ENCODE assay signal across 18 cellular contexts in the genomic region with DNA sequence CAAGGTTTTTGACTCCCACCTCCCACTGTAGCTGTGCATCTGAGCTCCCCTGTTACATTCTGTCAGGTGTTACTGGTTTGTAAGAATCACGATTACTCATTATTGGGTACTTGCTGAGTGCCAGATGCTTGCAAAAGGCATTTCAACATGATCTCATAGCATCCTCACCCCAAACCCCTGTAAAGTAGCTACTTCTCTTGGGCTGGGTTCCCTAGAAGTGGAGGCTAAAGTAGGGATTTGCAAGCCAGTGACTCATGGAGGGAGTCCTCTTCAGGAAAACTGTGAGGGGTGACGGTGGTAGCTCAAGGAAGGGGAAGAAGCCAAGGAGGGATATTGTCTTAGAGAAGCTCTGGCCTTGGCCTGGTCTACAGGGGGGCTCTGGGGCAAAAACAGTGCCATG.
A peak's percentile ranks its signal among the peaks of the same experiment; 100 is the strongest.
DNase-seq lines count a peak whose midpoint lies in the region; ATAC-seq and TF ChIP-seq lines count a peak whose summit lies in the region.
"Had no signal": no experiment of that assay in that cellular context is flagged by ENCODE, and none has a peak within 500 bp of the region (broad histone marks: within the 10 kb centered on the region; RNA-seq: fewer than 3 reads in every experiment).

No MANE protein-coding gene starts in this region.

- no peak overlapping the region for H2BK5ac ChIP-seq in IMR-90 (ENCODE audit: low read depth, low read length, poor library complexity, severe bottlenecking)

- no peaks in the 10 kb centered on the region for H3K36me3 ChIP-seq in IMR-90 (ENCODE audit: control insufficient read depth, insufficient read depth, low read length)
- no peaks in the 10 kb centered on the region for H3K36me3 ChIP-seq in naive thymus-derived CD4-positive, alpha-beta T cell (ENCODE audit: control insufficient read depth in 2 of 3, insufficient read depth in 3 of 3, low read length in 3 of 3)
- H3K36me3 ChIP-seq: esophagus muscularis mucosa had no signal

- H2AK5ac ChIP-seq in IMR-90 (ENCODE audit: low read depth, low read length), result no peak overlapping the region

- no CpG with 5 or more reads among the region's 2 CpGs for WGBS in IMR-90 (ENCODE audit: extremely low coverage in 2 of 2, insufficient read length in 1 of 2), 2 experiments

- H3K27ac ChIP-seq in IMR-90 (ENCODE audit: insufficient read depth, low read length) (no peak overlapping the region), dorsolateral prefrontal cortex (peak overlapping the region in 2 of 59 donors; percentile 0 to 18)
- no peak overlapping the region for H3K27ac ChIP-seq in naive thymus-derived CD4-positive, alpha-beta T cell (ENCODE audit: low read depth, low read length)
- H3K27ac ChIP-seq: body of pancreas, RWPE1 had no signal

- H3K9me3 Mint-ChIP-seq in endothelial cell (ENCODE audit: unreplicated experiment), result no peaks in the 10 kb centered on the region
- no peaks in the 10 kb centered on the region for H3K9me3 Mint-ChIP-seq in naive thymus-derived CD4-positive, alpha-beta T cell
- H3K9me3 Mint-ChIP-seq: H9 had no signal

- TF ChIP-seq POLR2A in IMR-90 (IDR thresholded peaks at IDR 0.05; ENCODE audit: low read depth, low read length), result no peak

- in situ Hi-C loops in IMR-90 (cut with MboI; ENCODE audit: low sequenced_read_pairs), result no loop called here

- no peak overlapping the region for H3K4me3 Mint-ChIP-seq in endothelial cell (ENCODE audit: unreplicated experiment)
- peak overlapping the region in 3 of 10 donors; percentile 13 to 67 (median 16) for H3K4me3 Mint-ChIP-seq in naive thymus-derived CD4-positive, alpha-beta T cell
- H3K4me3 Mint-ChIP-seq: H9 had no signal

- ATAC-seq in IMR-90 (ENCODE audit: low read depth) (0 out of 2 replicates have a peak, but pooled peaks have one; percentile 12), HG03378 (IDR thresholded peaks at IDR 0.05; ENCODE audit: unreplicated experiment) (no peak)
- no peak for ATAC-seq in naive thymus-derived CD4-positive, alpha-beta T cell

- CTCF ChIA-PET in IMR-90 (lab: Yijun Ruan, JAX), result interaction anchor here (1.2 kb wide), 1 partner anchor 12 kb away, joined by 3 read pairs; no protein-coding TSS in a partner anchor
- CTCF ChIA-PET in naive thymus-derived CD4-positive, alpha-beta T cell (lab: Charles Lee), result no interaction called here

- H3K27me3 ChIP-seq in IMR-90 (ENCODE audit: control insufficient read depth, insufficient read depth, low read length) (peaks cover 41% of the 10 kb centered on the region), dorsolateral prefrontal cortex (no peaks in the 10 kb centered on the region)
- no peaks in the 10 kb centered on the region for H3K27me3 ChIP-seq in naive thymus-derived CD4-positive, alpha-beta T cell (ENCODE audit: control insufficient read depth in 2 of 2, insufficient read depth in 2 of 2, low read length in 2 of 2)
- H3K27me3 ChIP-seq: body of pancreas, esophagus muscularis mucosa had no signal

- H3K4me3 ChIP-seq in AG10803 (ENCODE audit: low read length) (no peak overlapping the region), IMR-90 (ENCODE audit: insufficient read depth, low read depth, low read length) (no peak overlapping the region), dorsolateral prefrontal cortex (no peak overlapping the region)
- H3K4me3 ChIP-seq in naive thymus-derived CD4-positive, alpha-beta T cell (ENCODE audit: low read length), result no peak overlapping the region
- H3K4me3 ChIP-seq: body of pancreas, esophagus muscularis mucosa, mucosa of descending colon had no signal

- no peak overlapping the region for H2AFZ ChIP-seq in IMR-90 (replicated peaks; ENCODE audit: low read length, poor library complexity)

- H3K56ac ChIP-seq in IMR-90 (ENCODE audit: extremely low read depth, insufficient read depth, low read length), result no peak overlapping the region

- H4K91ac ChIP-seq in IMR-90 (ENCODE audit: insufficient read depth, low read depth, low read length), result no peak overlapping the region

- H2BK20ac ChIP-seq in IMR-90 (ENCODE audit: low read depth, low read length), result no peak overlapping the region

- no peak overlapping the region for H3K23ac ChIP-seq in IMR-90 (ENCODE audit: low read depth, low read length)

- no TSS peak for BruUV-seq in IMR-90 (replicated peaks; lab: Mats Ljungman, UMichigan)

- H4K8ac ChIP-seq in IMR-90 (ENCODE audit: low read depth in 2 of 2, low read length in 2 of 2), result no peak overlapping the region

- peak overlapping the region; percentile 52 for H3K27ac Mint-ChIP-seq in endothelial cell (ENCODE audit: unreplicated experiment)
- peak overlapping the region in 7 of 9 donors; percentile 21 to 89 (median 68) for H3K27ac Mint-ChIP-seq in naive thymus-derived CD4-positive, alpha-beta T cell
- H3K27ac Mint-ChIP-seq: H9 had no signal

- H3K9me1 ChIP-seq in IMR-90 (ENCODE audit: insufficient read depth, low read length), result no peaks in the 10 kb centered on the region

- no peak overlapping the region for H2BK120ac ChIP-seq in IMR-90 (ENCODE audit: low read depth, low read length)

- no peak overlapping the region for H3K14ac ChIP-seq in IMR-90 (replicated peaks; ENCODE audit: low read depth, low read length)

- H3K79me1 ChIP-seq in IMR-90 (ENCODE audit: low read depth in 1 of 2, low read length in 2 of 2), result no peaks in the 10 kb centered on the region

- POLR2A ChIA-PET in IMR-90 (lab: Charles Lee; ENCODE audit: unreplicated experiment), result no interaction called here
- POLR2A ChIA-PET in naive thymus-derived CD4-positive, alpha-beta T cell (lab: Charles Lee), result no interaction called here

- peaks cover 2% of the 10 kb centered on the region; the same call in 1 of the 2 replicates for H3K4me1 ChIP-seq in IMR-90 (ENCODE audit: control insufficient read depth, insufficient read depth, low read length)
- peaks cover 0 to 6% of the 10 kb centered on the region in 2 donors for H3K4me1 ChIP-seq in naive thymus-derived CD4-positive, alpha-beta T cell (ENCODE audit: control insufficient read depth in 2 of 2, insufficient read depth in 2 of 2, low read length in 2 of 2)
- H3K4me1 ChIP-seq: body of pancreas had no signal

- peaks cover 9% of the 10 kb centered on the region for H3K36me3 Mint-ChIP-seq in endothelial cell (ENCODE audit: low read depth, unreplicated experiment)
- H3K36me3 Mint-ChIP-seq in naive thymus-derived CD4-positive, alpha-beta T cell, result no peaks in the 10 kb centered on the region

- dilution Hi-C loops in IMR-90 (cut with HindIII; ENCODE audit: low sequenced_read_pairs, unreplicated experiment), result no loop called here

- no peaks in the 10 kb centered on the region for H4K20me1 ChIP-seq in IMR-90 (ENCODE audit: insufficient read depth, low read length)

- intact Hi-C loops in IMR-90 (cut with micrococcal nuclease) (loop anchor here (10.0 kb wide), 1 partner anchor 55 kb away; no protein-coding TSS in a partner anchor), dorsolateral prefrontal cortex (cut with DNase I) (no loop called here)
- intact Hi-C loops in naive thymus-derived CD4-positive, alpha-beta T cell (cut with micrococcal nuclease), result loop anchor here in 1 of 2 donors (5.0 kb wide), 1 partner anchor 908 kb away; no protein-coding TSS in a partner anchor

- no peak overlapping the region for H3K4ac ChIP-seq in IMR-90 (ENCODE audit: low read depth, low read length)

- H3K4me1 Mint-ChIP-seq in endothelial cell (ENCODE audit: unreplicated experiment), result peaks cover 52% of the 10 kb centered on the region
- H3K4me1 Mint-ChIP-seq in naive thymus-derived CD4-positive, alpha-beta T cell, result peaks cover 0 to 31% (median 19%) of the 10 kb centered on the region in 7 donors

- no peak overlapping the region for H2BK15ac ChIP-seq in IMR-90 (ENCODE audit: low read depth, low read length)

- no peak for TF ChIP-seq RAD21 in IMR-90 (IDR thresholded peaks at IDR 0.05; ENCODE audit: low read length)

- H2AK9ac ChIP-seq in IMR-90 (replicated peaks; ENCODE audit: low read depth, low read length, poor library complexity), result no peak overlapping the region

- no peak overlapping the region for H3K9ac ChIP-seq in IMR-90 (ENCODE audit: low read depth, low read length)

- DNase-seq in AG10803 (ENCODE audit: low read depth) (peak; percentile 48), IMR-90 (peak; percentile 63), endothelial cell (ENCODE audit: low spot score) (no peak), Ammon's horn (ENCODE audit: low spot score) (no peak), dorsolateral prefrontal cortex (no peak), NCI-H2227 (lab: John Stamatoyannopoulos, UW; ENCODE audit: unreplicated experiment) (no peak)
- no peak for DNase-seq in naive thymus-derived CD4-positive, alpha-beta T cell
- DNase-seq: activated naive CD4-positive, alpha-beta T cell treated with anti-CD3 and anti-CD28 coated beads, Interleukin-2, amount 50 U/mL, for 16 hours; activated T-cell treated with anti-CD3 and anti-CD28 coated beads for 4 hours; body of pancreas; H9; mucosa of descending colon; NCI-H345; stimulated activated CD4-positive, alpha-beta T cell treated with anti-CD3 and anti-CD28 coated beads, Interleukin-2, amount 100 ng/mL, for 48 hours; T-helper 1 cell had no signal

- TF ChIP-seq CTCF in AG10803 (conservative IDR thresholded peaks at IDR 0.05; ENCODE audit: low read length) (no peak), IMR-90 (conservative IDR thresholded peaks at IDR 0.05; ENCODE audit: low read depth, low read length) (no peak), endothelial cell (IDR thresholded peaks at IDR 0.05; ENCODE audit: unreplicated experiment) (no peak), dorsolateral prefrontal cortex (IDR thresholded peaks at IDR 0.05 in 54 of 56, conservative IDR thresholded peaks at IDR 0.05 in 2 of 56; ENCODE audit: low read depth in 1 of 56, partially characterized antibody in 56 of 56) (no peak)

- no peak overlapping the region for H3K4me2 ChIP-seq in IMR-90 (ENCODE audit: low read depth, low read length)

- H3K27me3 Mint-ChIP-seq in endothelial cell (ENCODE audit: unreplicated experiment), result peaks cover 8% of the 10 kb centered on the region
- H3K27me3 Mint-ChIP-seq in naive thymus-derived CD4-positive, alpha-beta T cell, result peaks cover 0 to 6% (median 0%) of the 10 kb centered on the region in 5 donors

- no peaks in the 10 kb centered on the region for H3K9me3 ChIP-seq in IMR-90 (ENCODE audit: control insufficient read depth, insufficient read depth, low read length)
- H3K9me3 ChIP-seq in naive thymus-derived CD4-positive, alpha-beta T cell (ENCODE audit: control insufficient read depth in 2 of 3, low read length in 3 of 3), result no peaks in the 10 kb centered on the region
- H3K9me3 ChIP-seq: body of pancreas, esophagus muscularis mucosa, mucosa of descending colon had no signal

- no peak overlapping the region for H4K5ac ChIP-seq in IMR-90 (ENCODE audit: low read depth, low read length)

- no peak overlapping the region for H3K18ac ChIP-seq in IMR-90 (ENCODE audit: low read depth, low read length)

TF ChIP-seq in IMR-90, 13 proteins besides CTCF, POLR2A, EP300 and RAD21:
- TF ChIP-seq RCOR1 (IDR thresholded peaks at IDR 0.05; ENCODE audit: insufficient replicate concordance, low read length), result no peak
- TF ChIP-seq SMC3 (IDR thresholded peaks at IDR 0.05; ENCODE audit: low read depth, low read length), result no peak
- no peak for TF ChIP-seq MXI1 (IDR thresholded peaks at IDR 0.05; ENCODE audit: borderline replicate concordance, low read depth, low read length)
- no peak for TF ChIP-seq MAFK (IDR thresholded peaks at IDR 0.05; ENCODE audit: low read depth, low read length)
- no peak for TF ChIP-seq MAZ (IDR thresholded peaks at IDR 0.05; ENCODE audit: borderline replicate concordance, low read depth, low read length)
- no peak for TF ChIP-seq BHLHE40 (IDR thresholded peaks at IDR 0.05; ENCODE audit: low read depth, low read length)

Comparison
In these comparisons a context has a peak if more than half of its experiments do, and no peak if none do; other contexts are left out.
1. DNase-seq: peak in AG10803 (single experiment) and IMR-90 (single experiment); none in endothelial cell (single experiment), naive thymus-derived CD4-positive, alpha-beta T cell (0 of 9), Ammon's horn (single experiment), dorsolateral prefrontal cortex (0 of 10) and NCI-H2227 (single experiment).